36 cellular contexts compared by ENCODE assay signal in genomic region chr2:194721227-194721626, GRCh38.
"Had no signal": no experiment of that assay in that cellular context is flagged by ENCODE, and none has a peak within 500 bp of the region (broad histone marks: within the 10 kb centered on the region; RNA-seq: fewer than 3 reads in every experiment).

No MANE protein-coding gene starts in this region.

- H3K27me3 Mint-ChIP-seq: activated CD4-positive, alpha-beta memory T cell treated with anti-CD3 and anti-CD28 coated beads, Interleukin-2, amount 10 ng/mL, durations not matched to agents 7 days and 5 days; activated CD4-positive, alpha-beta T cell treated with anti-CD3 and anti-CD28 coated beads for 36 hours; activated CD4-positive, alpha-beta T cell treated with anti-CD3 and anti-CD28 coated beads, Interleukin-2, amount 10 ng/mL, durations not matched to agents 7 days and 5 days; activated CD8-positive, alpha-beta memory T cell treated with anti-CD3 and anti-CD28 coated beads, Interleukin-2, amount 10 ng/mL, durations not matched to agents 7 days and 5 days; activated naive CD8-positive, alpha-beta T cell treated with anti-CD3 and anti-CD28 coated beads for 36 hours; activated T-cell treated with anti-CD3 and anti-CD28 coated beads, Interleukin-2, amount 50 U/mL, for 24 hours had no signal

- FAIRE-seq: astrocyte, TTC549 had no signal

- DNase-seq: activated CD4-positive, alpha-beta memory T cell treated with anti-CD3 and anti-CD28 coated beads, Interleukin-2, amount 10 ng/mL, durations not matched to agents 7 days and 5 days; activated CD4-positive, alpha-beta T cell treated with anti-CD3 and anti-CD28 coated beads for 1 hour; activated CD4-positive, alpha-beta T cell treated with anti-CD3 and anti-CD28 coated beads for 36 hours; activated CD4-positive, alpha-beta T cell treated with anti-CD3 and anti-CD28 coated beads for 48 hours; activated CD4-positive, alpha-beta T cell treated with anti-CD3 and anti-CD28 coated beads, Interleukin-2, amount 10 ng/mL, durations not matched to agents 7 days and 5 days; activated CD4-positive, alpha-beta T cell treated with anti-CD3 and anti-CD28 coated beads, Interleukin-2, amount 50 U/mL, for 48 hours; activated CD4-positive, CD25-positive, alpha-beta regulatory T cell; activated CD8-positive, alpha-beta memory T cell treated with anti-CD3 and anti-CD28 coated beads for 24 hours; activated CD8-positive, alpha-beta memory T cell treated with anti-CD3 and anti-CD28 coated beads, Interleukin-2, amount 10 ng/mL, durations not matched to agents 7 days and 5 days; activated CD8-positive, alpha-beta memory T cell treated with anti-CD3 and anti-CD28 coated beads, Interleukin-2, amount 50 U/mL, for 48 hours; activated CD8-positive, alpha-beta T cell treated with anti-CD3 and anti-CD28 coated beads, Interleukin-2, amount 10 ng/mL, durations not matched to agents 7 days and 5 days; activated effector memory CD4-positive, alpha-beta T cell treated with Interleukin-2 at 50 U/mL for 16 hours; activated gamma-delta T cell; activated naive CD4-positive, alpha-beta T cell treated with anti-CD3 and anti-CD28 coated beads, Interleukin-2, amount 50 U/mL, for 16 hours; activated naive CD4-positive, alpha-beta T cell treated with Interleukin-2 at 50 U/mL for 16 hours; activated naive CD8-positive, alpha-beta T cell treated with anti-CD3 and anti-CD28 coated beads for 36 hours; activated T-cell treated with anti-CD3 and anti-CD28 coated beads, Interleukin-2, amount 50 U/mL, for 24 hours; activated T-cell treated with anti-CD3 and anti-CD28 coated beads, Interleukin-2, amount 50 U/mL, for 48 hours; adrenal gland; amniotic stem cell; aorta; body of pancreas; brain microvascular endothelial cell; central memory CD4-positive, alpha-beta T cell; T-helper 2 cell; T-helper 9 cell; WERI-Rb-1 had no signal

- H3K4me3 ChIP-seq: adrenal gland, body of pancreas, breast epithelium had no signal

- H3K4me1 Mint-ChIP-seq: activated CD4-positive, alpha-beta memory T cell treated with anti-CD3 and anti-CD28 coated beads, Interleukin-2, amount 10 ng/mL, durations not matched to agents 7 days and 5 days; activated CD4-positive, alpha-beta T cell treated with anti-CD3 and anti-CD28 coated beads for 36 hours; activated CD4-positive, alpha-beta T cell treated with anti-CD3 and anti-CD28 coated beads, Interleukin-2, amount 10 ng/mL, durations not matched to agents 7 days and 5 days; activated CD8-positive, alpha-beta memory T cell treated with anti-CD3 and anti-CD28 coated beads, Interleukin-2, amount 10 ng/mL, durations not matched to agents 7 days and 5 days; activated naive CD8-positive, alpha-beta T cell treated with anti-CD3 and anti-CD28 coated beads for 36 hours; WTC11 had no signal

- H3K27me3 ChIP-seq: adrenal gland, body of pancreas, brain microvascular endothelial cell, breast epithelium had no signal

- H3K9me3 ChIP-seq: adrenal gland, body of pancreas, breast epithelium had no signal

- ATAC-seq: activated CD4-positive, alpha-beta T cell treated with anti-CD3 and anti-CD28 coated beads for 36 hours; activated CD4-positive, CD25-positive, alpha-beta regulatory T cell treated with anti-CD3 and anti-CD28 coated beads, Interleukin-2, amount 50 U/mL, for 24 hours; activated CD8-positive, alpha-beta memory T cell treated with anti-CD3 and anti-CD28 coated beads, Interleukin-2, amount 10 ng/mL, durations not matched to agents 7 days and 5 days; activated CD8-positive, alpha-beta T cell treated with anti-CD3 and anti-CD28 coated beads, Interleukin-2, amount 10 ng/mL, durations not matched to agents 7 days and 5 days; activated naive CD4-positive, alpha-beta T cell treated with anti-CD3 and anti-CD28 coated beads, Interleukin-2, amount 50 U/mL, for 72 hours; body of pancreas; WTC11 had no signal

- H3K9me3 Mint-ChIP-seq: activated CD4-positive, alpha-beta memory T cell treated with anti-CD3 and anti-CD28 coated beads, Interleukin-2, amount 10 ng/mL, durations not matched to agents 7 days and 5 days; activated CD4-positive, alpha-beta T cell treated with anti-CD3 and anti-CD28 coated beads, Interleukin-2, amount 10 ng/mL, durations not matched to agents 7 days and 5 days; activated naive CD4-positive, alpha-beta T cell treated with anti-CD3 and anti-CD28 coated beads, Interleukin-2, amount 50 U/mL, for 72 hours; activated naive CD8-positive, alpha-beta T cell treated with anti-CD3 and anti-CD28 coated beads for 36 hours; activated T-cell treated with anti-CD3 and anti-CD28 coated beads, Interleukin-2, amount 50 U/mL, for 24 hours; activated T-helper 2 cell treated with anti-CD3 and anti-CD28 coated beads, Interferon-gamma antibody, Interleukin-2, Interleukin-4, amounts not matched to agents 10 μg/mL and 5 μg/mL and 100 μg/mL, durations not matched to agents 14 hours and 24 hours and 36 hours; T-helper 1 cell treated with Interleukin-12 subunit alpha and Interleukin-12 subunit beta and Interleukin-4 antibody, amounts not matched to agents 30 μg/mL and 1 μg/mL, for 36 hours; T-helper 2 cell treated with Interferon-gamma antibody and Interleukin-4, amounts not matched to agents 5 μg/mL and 100 μg/mL, for 36 hours; WTC11 had no signal

- H3K36me3 Mint-ChIP-seq: activated CD8-positive, alpha-beta memory T cell treated with anti-CD3 and anti-CD28 coated beads, Interleukin-2, amount 10 ng/mL, durations not matched to agents 7 days and 5 days; activated naive CD4-positive, alpha-beta T cell treated with anti-CD3 and anti-CD28 coated beads, Interleukin-2, amount 50 U/mL, for 72 hours; activated naive CD8-positive, alpha-beta T cell treated with anti-CD3 and anti-CD28 coated beads for 36 hours; WTC11 had no signal

- H3K36me3 ChIP-seq: brain microvascular endothelial cell, breast epithelium, WERI-Rb-1 had no signal

- H3K27ac Mint-ChIP-seq: activated CD4-positive, alpha-beta memory T cell treated with anti-CD3 and anti-CD28 coated beads, Interleukin-2, amount 10 ng/mL, durations not matched to agents 7 days and 5 days; activated CD4-positive, alpha-beta T cell treated with anti-CD3 and anti-CD28 coated beads for 36 hours; activated CD4-positive, alpha-beta T cell treated with anti-CD3 and anti-CD28 coated beads, Interleukin-2, amount 10 ng/mL, durations not matched to agents 7 days and 5 days; activated CD8-positive, alpha-beta memory T cell treated with anti-CD3 and anti-CD28 coated beads, Interleukin-2, amount 10 ng/mL, durations not matched to agents 7 days and 5 days; activated CD8-positive, alpha-beta T cell treated with anti-CD3 and anti-CD28 coated beads, Interleukin-2, amount 10 ng/mL, durations not matched to agents 7 days and 5 days; activated naive CD4-positive, alpha-beta T cell treated with anti-CD3 and anti-CD28 coated beads, Interleukin-2, amount 50 U/mL, for 72 hours; activated naive CD8-positive, alpha-beta T cell treated with anti-CD3 and anti-CD28 coated beads for 36 hours; activated T-cell treated with anti-CD3 and anti-CD28 coated beads, Interleukin-2, amount 50 U/mL, for 24 hours; activated T-helper 2 cell treated with anti-CD3 and anti-CD28 coated beads, Interferon-gamma antibody, Interleukin-2, Interleukin-4, amounts not matched to agents 10 μg/mL and 5 μg/mL and 100 μg/mL, durations not matched to agents 14 hours and 24 hours and 36 hours; T-helper 1 cell treated with Interleukin-12 subunit alpha and Interleukin-12 subunit beta and Interleukin-4 antibody, amounts not matched to agents 30 μg/mL and 1 μg/mL, for 36 hours; T-helper 2 cell treated with Interferon-gamma antibody and Interleukin-4, amounts not matched to agents 5 μg/mL and 100 μg/mL, for 36 hours; WTC11 had no signal

- H3K27ac ChIP-seq: adrenal gland, body of pancreas, brain microvascular endothelial cell, breast epithelium, WERI-Rb-1 had no signal

- H3K4me1 ChIP-seq: adrenal gland, body of pancreas, breast epithelium had no signal

- H3K4me3 Mint-ChIP-seq: activated CD4-positive, alpha-beta memory T cell treated with anti-CD3 and anti-CD28 coated beads, Interleukin-2, amount 10 ng/mL, durations not matched to agents 7 days and 5 days; activated CD4-positive, alpha-beta T cell treated with anti-CD3 and anti-CD28 coated beads for 36 hours; activated CD4-positive, alpha-beta T cell treated with anti-CD3 and anti-CD28 coated beads, Interleukin-2, amount 10 ng/mL, durations not matched to agents 7 days and 5 days; activated CD8-positive, alpha-beta memory T cell treated with anti-CD3 and anti-CD28 coated beads, Interleukin-2, amount 10 ng/mL, durations not matched to agents 7 days and 5 days; activated CD8-positive, alpha-beta T cell treated with anti-CD3 and anti-CD28 coated beads, Interleukin-2, amount 10 ng/mL, durations not matched to agents 7 days and 5 days; activated naive CD8-positive, alpha-beta T cell treated with anti-CD3 and anti-CD28 coated beads for 36 hours; activated T-cell treated with anti-CD3 and anti-CD28 coated beads, Interleukin-2, amount 50 U/mL, for 24 hours; T-helper 1 cell treated with Interleukin-12 subunit alpha and Interleukin-12 subunit beta and Interleukin-4 antibody, amounts not matched to agents 30 μg/mL and 1 μg/mL, for 36 hours; T-helper 2 cell treated with Interferon-gamma antibody and Interleukin-4, amounts not matched to agents 5 μg/mL and 100 μg/mL, for 36 hours; WTC11 had no signal
